ENCODE assay signal across 22 cellular contexts in genomic region chr14:33812181-33812580, GRCh38.
"Had no signal": no experiment of that assay in that cellular context is flagged by ENCODE, and none has a peak within 500 bp of the region (broad histone marks: within the 10 kb centered on the region; RNA-seq: fewer than 3 reads in every experiment).

No MANE protein-coding gene starts in this region.

- H3K27ac ChIP-seq: Peyer's patch, SJCRH30 had no signal

- H3K36me3 ChIP-seq: Peyer's patch, SJCRH30 had no signal

- H3K4me3 ChIP-seq: Peyer's patch, SJCRH30 had no signal

- DNase-seq: KBM-7, MV-4-11, NCI-H1048, NCI-H1105, NCI-H1417, NCI-H1436 treated with DMSO at 0.1 percent for 48 hours, NCI-H1694, NCI-H1930, NCI-H2081 treated with DMSO at 0.1 percent for 48 hours, NCI-H2171, NCI-H226, NCI-H446, NCI-H510A, NCI-H524 treated with DMSO at 0.1 percent for 48 hours, NCI-H69, NCI-H774, PC-3, Peyer's patch, SHP77 treated with DMSO at 0.1 percent for 48 hours, SJCRH30 had no signal

- ATAC-seq: PC-3, Right ventricle myocardium inferior, SK-N-SH treated with all-trans-retinoic acid at 6 μM for 48 hours had no signal

- H3K4me1 ChIP-seq: Peyer's patch, SJCRH30 had no signal

- H3K9me3 ChIP-seq: Peyer's patch, SJCRH30 had no signal

- H3K27me3 ChIP-seq: Peyer's patch, SJCRH30 had no signal
